Comparison of ENCODE assay signal across 20 cellular contexts in the genomic region with DNA sequence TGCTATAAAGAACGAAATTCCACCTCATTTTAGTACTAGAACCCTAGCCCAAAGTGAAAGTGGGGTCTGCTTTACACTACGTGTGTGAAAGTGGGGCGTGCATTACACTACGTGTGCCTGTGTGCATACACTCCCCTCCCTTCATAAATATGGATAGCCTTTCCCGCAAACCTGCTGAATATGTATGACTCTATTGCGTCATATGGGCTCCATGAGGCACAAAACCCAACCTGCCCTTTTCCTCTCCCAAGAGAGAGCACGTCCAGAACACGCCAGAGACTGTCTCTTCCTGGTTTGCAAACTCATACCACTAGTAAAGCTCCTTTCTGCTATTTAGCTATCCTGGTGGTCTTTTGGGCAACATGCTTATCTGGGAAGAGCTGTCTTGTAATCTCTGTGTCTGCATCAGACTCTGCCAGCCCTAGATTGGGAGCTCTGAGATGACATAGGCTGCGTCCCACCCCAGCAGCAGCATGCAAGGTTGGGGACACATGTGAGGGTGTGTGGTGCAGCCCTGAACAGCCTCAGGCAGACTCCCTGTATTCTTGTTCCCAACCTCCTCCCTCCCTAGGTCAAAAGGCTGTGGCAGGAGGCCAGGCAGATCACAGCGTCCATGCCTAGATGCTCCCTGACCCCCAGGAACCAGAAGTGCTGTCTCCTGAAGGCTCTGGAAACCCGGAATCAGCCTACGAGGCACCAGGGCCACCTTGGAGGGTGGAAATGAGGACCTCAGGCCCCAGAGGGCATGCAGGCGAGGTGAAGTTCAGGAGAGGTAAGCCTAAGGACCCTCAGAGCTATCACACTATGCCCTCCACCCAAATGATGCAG. TPM values are rescaled to one million over a fixed set of nuclear protein-coding genes. Genes with fewer than 3 reads are reported as not detected.
DNase-seq lines count a peak whose midpoint lies in the region; ATAC-seq, FAIRE-seq and TF ChIP-seq lines count a peak whose summit lies in the region.
"Had no signal": no experiment of that assay in that cellular context is flagged by ENCODE, and none has a peak within 500 bp of the region (broad histone marks: within the 10 kb centered on the region; RNA-seq: fewer than 3 reads in every experiment).

No MANE protein-coding gene starts in this region.

- ATAC-seq in Panc1 (peak; percentile 28), GM19467 (IDR thresholded peaks at IDR 0.05; ENCODE audit: unreplicated experiment) (no peak)
- ATAC-seq: right cardiac atrium; stimulated activated effector memory CD8-positive, alpha-beta T cell treated with anti-CD3 and anti-CD28 coated beads, Interleukin-12 subunit alpha, Interleukin-12 subunit beta, amount 100 ng/mL, for 72 hours had no signal

- peak overlapping the region; percentile 35; the same call in 1 of the 2 replicates for H2BK12ac ChIP-seq in H1 (ENCODE audit: low read depth, low read length)

- H3K9me3 ChIP-seq in Panc1 (ENCODE audit: control insufficient read depth, insufficient read depth, low read depth, low read length) (peaks cover 9% of the 10 kb centered on the region; the same call in 1 of the 2 replicates), H1 (ENCODE audit: insufficient read depth in 2 of 2, low read depth in 1 of 2, low read length in 1 of 2) (peaks cover 2 to 3% of the 10 kb centered on the region in 2 experiments; a peak in 1 of 4 replicates), neural progenitor cell (ENCODE audit: low read depth) (no peaks in the 10 kb centered on the region), HAP-1 (no peaks in the 10 kb centered on the region)
- H3K9me3 ChIP-seq: SJSA1, vagina had no signal

- no peaks in the 10 kb centered on the region for H3F3A ChIP-seq in neural progenitor cell (ENCODE audit: low read depth)

- no peak overlapping the region for H2AFZ ChIP-seq in H1 (ENCODE audit: low read length)
- no peak overlapping the region for H2AFZ ChIP-seq in neural progenitor cell (replicated peaks)

- peak; percentile 15 for DNase-seq in H7
- no peak for DNase-seq in Panc1 (ENCODE audit: low read depth, low spot score)
- DNase-seq in H1 (ENCODE audit: low read depth in 1 of 2, low spot score in 2 of 2) = no peak
- DNase-seq in neural progenitor cell (ENCODE audit: low spot score) = no peak
- DNase-seq in HAP-1 (ENCODE audit: low spot score in 2 of 2) = no peak
- DNase-seq in NCI-H1092 treated with DMSO at 0.1 percent for 48 hours (lab: John Stamatoyannopoulos, UW) = no peak
- no peak for DNase-seq in NCI-H187 (lab: John Stamatoyannopoulos, UW)
- DNase-seq: activated T-cell treated with anti-CD3 and anti-CD28 coated beads for 4 hours; amniotic stem cell; DND-41; kidney glomerular epithelial cell; NCI-H187 treated with DMSO at 0.1 percent for 48 hours; NCI-H82; right cardiac atrium; stimulated activated CD4-positive, alpha-beta T cell treated with anti-CD3 and anti-CD28 coated beads, Interleukin-4, amount 100 ng/mL, for 24 hours had no signal

- no peak for TF ChIP-seq RAD21 in H1 (IDR thresholded peaks at IDR 0.05 in 1 of 2, conservative IDR thresholded peaks at IDR 0.05 in 1 of 2; ENCODE audit: low read depth in 2 of 2, low read length in 2 of 2)

- no peak overlapping the region for H3K4me3 Mint-ChIP-seq in neural progenitor cell
- H3K4me3 Mint-ChIP-seq: stimulated activated effector memory CD8-positive, alpha-beta T cell treated with anti-CD3 and anti-CD28 coated beads, Interleukin-12 subunit alpha, Interleukin-12 subunit beta, amount 100 ng/mL, for 72 hours had no signal

- no peak overlapping the region for H3K4ac ChIP-seq in H1 (replicated peaks; ENCODE audit: insufficient read length, low read depth, low read length)

- no peak overlapping the region for H4K91ac ChIP-seq in H1 (replicated peaks; ENCODE audit: insufficient read length, low read length)

- H3K27ac Mint-ChIP-seq in neural progenitor cell = peak overlapping the region; percentile 82
- H3K27ac Mint-ChIP-seq: stimulated activated effector memory CD8-positive, alpha-beta T cell treated with anti-CD3 and anti-CD28 coated beads, Interleukin-12 subunit alpha, Interleukin-12 subunit beta, amount 100 ng/mL, for 72 hours had no signal

- no peaks in the 10 kb centered on the region for H3K36me3 Mint-ChIP-seq in neural progenitor cell

- no peak overlapping the region for H3K4me2 ChIP-seq in H1 (ENCODE audit: insufficient read depth in 1 of 2, low read depth in 2 of 2, low read length in 2 of 2)
- no peak overlapping the region for H3K4me2 ChIP-seq in neural progenitor cell

- intact Hi-C loops in Panc1 (cut with micrococcal nuclease; ENCODE audit: unreplicated experiment) = no loop called here

- H3K4me3 ChIP-seq in H7 (ENCODE audit: insufficient read depth, low read depth, low read length) (no peak overlapping the region), Panc1 (ENCODE audit: low read depth in 2 of 2, low read length in 2 of 2) (no peak overlapping the region), H1 (ENCODE audit: extremely low read depth in 1 of 4, insufficient read depth in 2 of 4, low read depth in 3 of 4, low read length in 4 of 4) (no peak overlapping the region), neural progenitor cell (no peak overlapping the region), HAP-1 (no peak overlapping the region)
- H3K4me3 ChIP-seq: SJSA1, vagina had no signal

- H4K8ac ChIP-seq in H1 (ENCODE audit: extremely low read depth, insufficient read depth, low read length) = no peak overlapping the region

- in situ Hi-C loops in Panc1 (cut with HindIII; ENCODE audit: low pct_unique_long_range_greater_than_20kb, low sequenced_read_pairs) (no loop called here), HAP-1 (cut with MboI; ENCODE audit: low sequenced_read_pairs) (no loop called here)

- H3K9me3 Mint-ChIP-seq in neural progenitor cell = peaks cover 2% of the 10 kb centered on the region

- H3K14ac ChIP-seq in H1 (ENCODE audit: insufficient read length) = no peak overlapping the region

- TF ChIP-seq POLR2A in H1 (IDR thresholded peaks at IDR 0.05; ENCODE audit: control extremely low read depth in 1 of 2, low read depth in 2 of 2, low read length in 2 of 2) = no peak

- H3K36me3 ChIP-seq in H7 (replicated peaks; ENCODE audit: control insufficient read depth, insufficient read depth, low read length) = no peaks in the 10 kb centered on the region
- H3K36me3 ChIP-seq in Panc1 (ENCODE audit: control insufficient read depth, insufficient read depth, low read length) = no peaks in the 10 kb centered on the region
- H3K36me3 ChIP-seq in H1 (ENCODE audit: control insufficient read depth in 2 of 4, insufficient read depth in 4 of 4, low read length in 3 of 4) = no peaks in the 10 kb centered on the region
- H3K36me3 ChIP-seq in neural progenitor cell = no peaks in the 10 kb centered on the region
- H3K36me3 ChIP-seq in HAP-1 (replicated peaks) = no peaks in the 10 kb centered on the region
- H3K36me3 ChIP-seq: SJSA1, vagina had no signal

- 0 out of 2 replicates have a peak overlapping the region, but pooled peaks have one; percentile 18 for H2BK15ac ChIP-seq in H1 (ENCODE audit: low read length)

- CTCF ChIA-PET in Panc1 (lab: Charles Lee) (no interaction called here), H1 (lab: Charles Lee; ENCODE audit: partially characterized antibody) (interaction anchor here (0.7 to 1.6 kb wide), 5 partner anchors 33 to 200 kb away, joined by 3 to 4 read pairs (median 3); no protein-coding TSS in a partner anchor)

- TF ChIP-seq CTCF in Panc1 (IDR thresholded peaks at IDR 0.05) (no peak), H1 (IDR thresholded peaks at IDR 0.05; ENCODE audit: control extremely low read depth in 1 of 3, insufficient read depth in 1 of 3, low read depth in 1 of 3, low read length in 3 of 3) (no peak), neural progenitor cell (IDR thresholded peaks at IDR 0.05) (no peak)

- H3K27ac ChIP-seq in Panc1 (ENCODE audit: low read length) = peak overlapping the region; percentile 89
- no peak overlapping the region for H3K27ac ChIP-seq in H1 (ENCODE audit: low read depth, low read length)
- no peak overlapping the region for H3K27ac ChIP-seq in neural progenitor cell
- H3K27ac ChIP-seq: SJSA1, vagina had no signal

- H4K5ac ChIP-seq in H1 (ENCODE audit: insufficient read length, low read depth, low read length) = no peak overlapping the region

- no peaks in the 10 kb centered on the region for H4K20me1 ChIP-seq in H1 (replicated peaks in 1 of 2; ENCODE audit: control insufficient read depth in 1 of 2, insufficient read depth in 2 of 2, low read length in 2 of 2)
- H4K20me1 ChIP-seq in neural progenitor cell (ENCODE audit: low read depth) = no peaks in the 10 kb centered on the region

- 0 out of 2 replicates have a peak, but pooled peaks cover 2% of the 10 kb centered on the region for H3K27me3 ChIP-seq in H7 (ENCODE audit: control insufficient read depth, insufficient read depth, low read length)
- H3K27me3 ChIP-seq in Panc1 (ENCODE audit: control insufficient read depth, insufficient read depth, low read length) = no peaks in the 10 kb centered on the region
- H3K27me3 ChIP-seq in H1 (replicated peaks in 1 of 4; ENCODE audit: control insufficient read depth in 3 of 4, extremely low read depth in 1 of 4, insufficient read depth in 3 of 4, low read length in 3 of 4) = no peaks in the 10 kb centered on the region
- H3K27me3 ChIP-seq in neural progenitor cell = no peaks in the 10 kb centered on the region
- H3K27me3 ChIP-seq in HAP-1 (ENCODE audit: low read depth) = no peaks in the 10 kb centered on the region
- H3K27me3 ChIP-seq: SJSA1, vagina had no signal

- POLR2A ChIA-PET in Panc1 (lab: Charles Lee) (no interaction called here), H1 (lab: Charles Lee; ENCODE audit: partially characterized antibody) (interaction anchor here (1.5 kb wide), 1 partner anchor 15 kb away, joined by 3 read pairs; no protein-coding TSS in a partner anchor)

- TF ChIP-seq EP300 in H1 (IDR thresholded peaks at IDR 0.05; ENCODE audit: borderline replicate concordance in 1 of 2, low read depth in 2 of 2, low read length in 2 of 2) = no peak

- no peak for FAIRE-seq in H1 (lab: Jason Lieb, UNC)

- WGBS in H1 (ENCODE audit: extremely low coverage in 1 of 2, insufficient coverage in 1 of 2, insufficient read length in 1 of 2, insufficient replicate concordance in 2 of 2, low coverage in 1 of 2, low lambda C conversion rate in 2 of 2, missing lambda C conversion rate in 1 of 2), 2 experiments = 81% methylated on average over 13 of the region's 13 CpGs; no CpG with 5 or more reads in 1 of the 2 experiments

- peaks cover 30% of the 10 kb centered on the region for H3K4me1 Mint-ChIP-seq in neural progenitor cell

- H3K79me2 ChIP-seq in H1 (ENCODE audit: control insufficient read depth in 1 of 2, insufficient read depth in 2 of 2, low read length in 2 of 2) = no peaks in the 10 kb centered on the region
- H3K79me2 ChIP-seq in neural progenitor cell (ENCODE audit: low read depth) = no peaks in the 10 kb centered on the region

- no peaks in the 10 kb centered on the region for H3K23me2 ChIP-seq in H1 (ENCODE audit: low read depth, low read length)

- no peak overlapping the region for H2AK5ac ChIP-seq in H1 (ENCODE audit: low read depth, low read length)

- no peak overlapping the region for H3K56ac ChIP-seq in H1 (replicated peaks; ENCODE audit: insufficient read length, low read depth, low read length)

- H3K18ac ChIP-seq in H1 (ENCODE audit: extremely low read depth, low read length) = no peak overlapping the region

- H3K9ac ChIP-seq in H1 (replicated peaks in 1 of 4; ENCODE audit: extremely low read depth in 1 of 4, low read depth in 3 of 4, low read length in 3 of 4) (no peak overlapping the region), neural progenitor cell (no peak overlapping the region)

- H3K79me1 ChIP-seq in H1 (ENCODE audit: low read depth, low read length) = no peaks in the 10 kb centered on the region

- H3K4me1 ChIP-seq in Panc1 (ENCODE audit: control insufficient read depth, insufficient read depth, low read length) (peaks cover 33% of the 10 kb centered on the region), H1 (replicated peaks in 1 of 4; ENCODE audit: control insufficient read depth in 3 of 4, insufficient read depth in 4 of 4, low read length in 3 of 4) (peaks cover 0 to 4% (median 0%) of the 10 kb centered on the region in 4 experiments; a peak in 2 of 7 replicates), neural progenitor cell (peaks cover 4% of the 10 kb centered on the region), HAP-1 (no peaks in the 10 kb centered on the region)

- no peak overlapping the region for H2BK20ac ChIP-seq in H1 (ENCODE audit: low read length)

- H3K23ac ChIP-seq in H1 (ENCODE audit: insufficient read length) = no peak overlapping the region

- no peak overlapping the region for H2BK5ac ChIP-seq in H1 (ENCODE audit: low read depth, low read length)

- no TSS peak for BruUV-seq in Panc1 (replicated peaks; lab: Mats Ljungman, UMichigan)

- H2BK120ac ChIP-seq in H1 (replicated peaks; ENCODE audit: low read depth, low read length) = no peak overlapping the region

- H3K27me3 Mint-ChIP-seq in neural progenitor cell (ENCODE audit: insufficient read depth, low read depth) = peaks cover 19% of the 10 kb centered on the region

RNA-seq across cellular contexts. Expression of a gene that starts 12.3 kb away (rescaled TPM):
- total RNA-seq in H7 (2014; rRNA removed; shearing (Covaris generic)) = 0.07 and 0.45 TPM in 2 replicates
- 2.3 TPM for total RNA-seq in Panc1 (2021; ENCODE audit: unreplicated experiment)
- polyA plus RNA-seq in Panc1 (2012; ENCODE audit: insufficient read length) = 2.6 TPM
- 0.30 and 0.33 TPM in 2 replicates for total RNA-seq in H1 (2021; fragmentation: NEBNext Ultra II Directional; extraction: Animal tissue kit (Norgen Biotek cat#: 25700))
- polyA plus RNA-seq in H1 (2011; rRNA removed) = 0.20 and 0.38 TPM in 2 replicates
- polyA plus RNA-seq in H1 (2011; cell fraction: cytosol; rRNA removed) = 0.22 TPM
- polyA plus RNA-seq in H1 (2011; cell fraction: nucleus; rRNA removed) = 0.40 TPM
- polyA plus RNA-seq in H1 (2012, experiment 1 of 2) = 0.20 to 0.45 TPM (median 0.29 TPM) in 4 replicates
- polyA plus RNA-seq in H1 (2012, experiment 2 of 2) = 0.24 TPM
- 0.41 TPM for polyA plus RNA-seq in H1 (2013, experiment 1 of 2)
- polyA plus RNA-seq in H1 (2013, experiment 2 of 2) = 0.31 TPM
- 0.20 and 0.35 TPM in 2 replicates for polyA minus RNA-seq in H1 (2011; rRNA and poly(A)+ RNA removed)
- not detected for polyA minus RNA-seq in H1 (2011; cell fraction: cytosol; rRNA and poly(A)+ RNA removed)
- not detected for polyA minus RNA-seq in H1 (2011; cell fraction: nucleus; rRNA and poly(A)+ RNA removed)
- total RNA-seq in neural progenitor cell (ENCODE audit: low replicate concordance) = 0.09 and 0.25 TPM in 2 replicates
- total RNA-seq: right cardiac atrium had no signal
- polyA plus RNA-seq: right cardiac atrium had no signal

RNA-seq across cellular contexts. Expression of a gene that starts 56.3 kb away (rescaled TPM):
- 1.2 and 4.1 TPM in 2 replicates for total RNA-seq in H7 (2014; rRNA removed; shearing (Covaris generic))
- total RNA-seq in Panc1 (2021; ENCODE audit: unreplicated experiment) (3.4 TPM), neural progenitor cell (ENCODE audit: low replicate concordance) (1.0 and 2.0 TPM in 2 replicates)
- polyA plus RNA-seq in Panc1 (2012; ENCODE audit: insufficient read length) = 4.4 TPM
- total RNA-seq in H1 (2021; fragmentation: NEBNext Ultra II Directional; extraction: Animal tissue kit (Norgen Biotek cat#: 25700)) = 0.37 and 0.44 TPM in 2 replicates
- polyA plus RNA-seq in H1 (2011; rRNA removed) = 0.94 and 1.9 TPM in 2 replicates
- polyA plus RNA-seq in H1 (2011; cell fraction: cytosol; rRNA removed) = 1.6 TPM
- polyA plus RNA-seq in H1 (2011; cell fraction: nucleus; rRNA removed) = 3.4 TPM
- polyA plus RNA-seq in H1 (2012, experiment 1 of 2) = 0.35 to 0.85 TPM (median 0.64 TPM) in 4 replicates
- 0.33 TPM for polyA plus RNA-seq in H1 (2012, experiment 2 of 2)
- 0.59 TPM for polyA plus RNA-seq in H1 (2013, experiment 1 of 2)
- polyA plus RNA-seq in H1 (2013, experiment 2 of 2) = 0.35 TPM
- polyA minus RNA-seq in H1 (2011; rRNA and poly(A)+ RNA removed) = 1.3 and 1.7 TPM in 2 replicates
- 0.81 TPM for polyA minus RNA-seq in H1 (2011; cell fraction: cytosol; rRNA and poly(A)+ RNA removed)
- 1.6 TPM for polyA minus RNA-seq in H1 (2011; cell fraction: nucleus; rRNA and poly(A)+ RNA removed)
- total RNA-seq: right cardiac atrium had no signal
- polyA plus RNA-seq: BJ, right cardiac atrium had no signal
